ENCODE assay signal across 8 cellular contexts in genomic region chr2:69816923-69817542, GRCh38. TPM values are rescaled to one million over a fixed set of nuclear protein-coding genes. Genes with fewer than 3 reads are reported as not detected.
DNase-seq lines count a peak whose midpoint lies in the region; ATAC-seq, FAIRE-seq and TF ChIP-seq lines count a peak whose summit lies in the region.

No MANE protein-coding gene starts in this region.

- H3K36me3 Mint-ChIP-seq in endothelial cell (ENCODE audit: low read depth, unreplicated experiment) = peaks cover 11% of the 10 kb centered on the region

- peaks cover 1% of the 10 kb centered on the region for H3K27me3 Mint-ChIP-seq in endothelial cell (ENCODE audit: unreplicated experiment)

- no peak overlapping the region for H3K4me3 Mint-ChIP-seq in endothelial cell (ENCODE audit: unreplicated experiment)

- no peak for ATAC-seq in HG02571 (IDR thresholded peaks at IDR 0.05; ENCODE audit: unreplicated experiment)

- FAIRE-seq in HTR-8/SVneo (lab: Jason Lieb, UNC) = peak; percentile 28

- peak overlapping the region; percentile 21 for H3K27ac Mint-ChIP-seq in endothelial cell (ENCODE audit: unreplicated experiment)

- H3K9me3 Mint-ChIP-seq in endothelial cell (ENCODE audit: unreplicated experiment) = no peaks in the 10 kb centered on the region

- peak; percentile 99 for TF ChIP-seq CTCF in endothelial cell (IDR thresholded peaks at IDR 0.05; ENCODE audit: unreplicated experiment)

- peaks cover 16% of the 10 kb centered on the region for H3K4me1 Mint-ChIP-seq in endothelial cell (ENCODE audit: unreplicated experiment)

- DNase-seq in EL (peak; percentile 83), HTR-8/SVneo (ENCODE audit: insufficient read length, low spot score) (peak; percentile 73), NOMO-1 treated with dmso at 0.1 percent for 144 hours (lab: John Stamatoyannopoulos, UW; ENCODE audit: unreplicated experiment) (peak; percentile 63), endothelial cell (ENCODE audit: low spot score) (peak; percentile 65), myocyte (ENCODE audit: low read depth) (peak; percentile 85)
- DNase-seq in activated CD8-positive, alpha-beta memory T cell treated with anti-CD3 and anti-CD28 coated beads for 4 hours (ENCODE audit: low read depth in 2 of 2) = peak; percentile 55 to 62
- DNase-seq in stimulated activated CD8-positive, alpha-beta memory T cell treated with anti-CD3 and anti-CD28 coated beads, Interleukin-7, amount 100 ng/mL, for 24 hours (ENCODE audit: low read depth) = peak; percentile 30

RNA-seq across cellular contexts. Expression of gene GMCL1, which starts 12.4 kb away (rescaled TPM):
- total RNA-seq in endothelial cell (ENCODE audit: unreplicated experiment) (8.6 TPM), myocyte (9.7 and 13.6 TPM in 2 replicates)
- 6.4 TPM for polyA plus RNA-seq in myocyte (2012)

Comparison
In these comparisons a context has a peak if more than half of its experiments do, and no peak if none do; other contexts are left out.
1. DNase-seq: peak in every context shown above with its lines; median percentile 85 in myocyte; 83 in EL; 73 in HTR-8/SVneo; 65 in endothelial cell; 63 in NOMO-1 treated with dmso at 0.1 percent for 144 hours; 58 in activated CD8-positive, alpha-beta memory T cell treated with anti-CD3 and anti-CD28 coated beads for 4 hours; 30 in stimulated activated CD8-positive, alpha-beta memory T cell treated with anti-CD3 and anti-CD28 coated beads, Interleukin-7, amount 100 ng/mL, for 24 hours.